In genomic region chr16:19283637-19284036, GRCh38 we compare ENCODE assay signal across 27 cellular contexts. TPM values are rescaled to one million over a fixed set of nuclear protein-coding genes. Genes with fewer than 3 reads are reported as not detected.
DNase-seq lines count a peak whose midpoint lies in the region; ATAC-seq, FAIRE-seq and TF ChIP-seq lines count a peak whose summit lies in the region.
"Had no signal": no experiment of that assay in that cellular context is flagged by ENCODE, and none has a peak within 500 bp of the region (broad histone marks: within the 10 kb centered on the region; RNA-seq: fewer than 3 reads in every experiment).

No MANE protein-coding gene starts in this region.

- TF ChIP-seq POLR2A in HepG2 (IDR thresholded peaks at IDR 0.05; ENCODE audit: insufficient read depth in 1 of 2, low read depth in 2 of 2, low read length in 2 of 2), result no peak
- TF ChIP-seq POLR2A in right lobe of liver (IDR thresholded peaks at IDR 0.05), result no peak

- no peak for FAIRE-seq in HepG2 (lab: Jason Lieb, UNC)
- FAIRE-seq: GM19239 had no signal

- H3K79me2 ChIP-seq in HepG2 (ENCODE audit: insufficient read depth, low read length), result no peaks in the 10 kb centered on the region

- POLR2A ChIA-PET in HepG2 (lab: Yijun Ruan, JAX), result no interaction called here

- H3K27me3 ChIP-seq in HepG2 (ENCODE audit: control insufficient read depth in 1 of 2, insufficient read depth in 2 of 2, low read length in 2 of 2), result 0 out of 5 replicates have a peak, but pooled peaks cover 0 to 3% of the 10 kb centered on the region in 2 experiments
- no peaks in the 10 kb centered on the region for H3K27me3 ChIP-seq in right lobe of liver
- H3K27me3 ChIP-seq in RWPE2 (ENCODE audit: insufficient read depth, poor library complexity, severe bottlenecking), result no peaks in the 10 kb centered on the region
- no peaks in the 10 kb centered on the region for H3K27me3 ChIP-seq in foreskin keratinocyte
- H3K27me3 ChIP-seq: BLaER1 treated with 17β-estradiol and CSF1 and Interleukin-3, amounts not matched to agents 10 nM and 100 nM; tibial artery had no signal

- H3K4me1 ChIP-seq in HepG2 (ENCODE audit: insufficient read depth, low read length), result peaks cover 7% of the 10 kb centered on the region; the same call in 1 of the 2 replicates
- no peaks in the 10 kb centered on the region for H3K4me1 ChIP-seq in right lobe of liver
- H3K4me1 ChIP-seq in RWPE2 (ENCODE audit: insufficient read depth, poor library complexity, severe bottlenecking), result peaks cover 5% of the 10 kb centered on the region
- H3K4me1 ChIP-seq in foreskin keratinocyte, result peaks cover 8% of the 10 kb centered on the region
- H3K4me1 ChIP-seq: left ventricle myocardium inferior, tibial artery had no signal

- no peak overlapping the region for H3K4me2 ChIP-seq in HepG2 (ENCODE audit: low read depth, low read length)
- H3K4me2 ChIP-seq: KMS-11 had no signal

- no peak for TF ChIP-seq RAD21 in HepG2 (CRISPR knock-in tag; IDR thresholded peaks at IDR 0.05)

- in situ Hi-C loops in HepG2 (cut with HindIII; ENCODE audit: extremely low pct_ligation_motif_present, low pct_unique_long_range_greater_than_20kb) (no loop called here), KBM-7 (cut with MboI; ENCODE audit: low pct_unique_long_range_greater_than_20kb, low sequenced_read_pairs) (no loop called here)

- H2AFZ ChIP-seq in HepG2 (ENCODE audit: low read length), result no peak overlapping the region

- TF ChIP-seq CTCF in HepG2 (CRISPR knock-in tag; IDR thresholded peaks at IDR 0.05) (no peak), right lobe of liver (IDR thresholded peaks at IDR 0.05) (no peak), RWPE2 (IDR thresholded peaks at IDR 0.05; ENCODE audit: poor library complexity, severe bottlenecking) (no peak), foreskin keratinocyte (conservative IDR thresholded peaks at IDR 0.05) (no peak)

- WGBS in HepG2 (ENCODE audit: low lambda C conversion rate), result 30% methylated on average over 2 of the region's 2 CpGs
- no CpG with 5 or more reads among the region's 2 CpGs for WGBS in right lobe of liver (ENCODE audit: insufficient coverage, low coverage, low lambda C conversion rate, missing lambda C conversion rate)

- no peaks in the 10 kb centered on the region for H3K9me3 ChIP-seq in HepG2 (ENCODE audit: low read length)
- no peaks in the 10 kb centered on the region for H3K9me3 ChIP-seq in right lobe of liver
- no peaks in the 10 kb centered on the region for H3K9me3 ChIP-seq in RWPE2 (ENCODE audit: severe bottlenecking)
- H3K9me3 ChIP-seq: left ventricle myocardium inferior, tibial artery had no signal

- no peak overlapping the region for H3K27ac ChIP-seq in HepG2 (ENCODE audit: extremely low read length, insufficient read depth, low read length)
- H3K27ac ChIP-seq in right lobe of liver, result no peak overlapping the region
- peak overlapping the region; percentile 30 for H3K27ac ChIP-seq in RWPE2 (ENCODE audit: poor library complexity, severe bottlenecking)
- no peak overlapping the region for H3K27ac ChIP-seq in foreskin keratinocyte
- H3K27ac ChIP-seq: BLaER1 treated with 17β-estradiol and CSF1 and Interleukin-3, amounts not matched to agents 10 nM and 100 nM; KMS-11; left ventricle myocardium inferior; skin epidermis; tibial artery had no signal

- ATAC-seq in HepG2 (no peak), right lobe of liver (no peak), RWPE2 (ENCODE audit: low read depth) (peak; percentile 60), foreskin keratinocyte (peak; percentile 76)
- ATAC-seq: activated CD8-positive, alpha-beta T cell treated with anti-CD3 and anti-CD28 coated beads, Interleukin-2, amount 10 ng/mL, durations not matched to agents 7 days and 5 days; naive thymus-derived CD4-positive, alpha-beta T cell had no signal

- intact Hi-C loops in HepG2 (cut with micrococcal nuclease; ENCODE audit: unreplicated experiment), result no loop called here
- intact Hi-C loops in right lobe of liver (cut with DNase I), result no loop called here

- H3K9ac ChIP-seq in HepG2 (ENCODE audit: insufficient read depth, low read depth, low read length), result no peak overlapping the region
- H3K9ac ChIP-seq: KMS-11 had no signal

- H3K4me3 ChIP-seq in HepG2 (replicated peaks in 1 of 3; ENCODE audit: insufficient read depth in 1 of 3, low read depth in 2 of 3, low read length in 3 of 3) (no peak overlapping the region), right lobe of liver (no peak overlapping the region), RWPE2 (ENCODE audit: severe bottlenecking) (no peak overlapping the region)
- H3K4me3 ChIP-seq: BLaER1 treated with 17β-estradiol and CSF1 and Interleukin-3, amounts not matched to agents 10 nM and 100 nM; left ventricle myocardium inferior; skin epidermis; tibial artery had no signal

- H4K20me1 ChIP-seq in HepG2 (ENCODE audit: insufficient read depth, low read length), result no peaks in the 10 kb centered on the region
- H4K20me1 ChIP-seq: BLaER1 treated with 17β-estradiol and CSF1 and Interleukin-3, amounts not matched to agents 10 nM and 100 nM had no signal

- TF ChIP-seq EP300 in HepG2 (IDR thresholded peaks at IDR 0.05; ENCODE audit: low read depth in 2 of 2, low read length in 2 of 2), result no peak
- TF ChIP-seq EP300 in HepG2 (CRISPR knock-in tag; IDR thresholded peaks at IDR 0.05; ENCODE audit: borderline replicate concordance), result no peak

- CTCF ChIA-PET in HepG2 (lab: Yijun Ruan, JAX; ENCODE audit: low intra/inter-chr PET ratio, low total read pairs), result no interaction called here

- BruUV-seq in HepG2 (replicated peaks; lab: Mats Ljungman, UMichigan), result no TSS peak

- DNase-seq in HepG2 (ENCODE audit: low spot score), result no peak
- DNase-seq in right lobe of liver, result no peak
- no peak for DNase-seq in RWPE2 (ENCODE audit: low spot score)
- DNase-seq in foreskin keratinocyte, result peak; percentile 18 to 56
- DNase-seq in AG08396 (ENCODE audit: low spot score), result no peak
- no peak for DNase-seq in KBM-7
- DNase-seq in GM19240 (ENCODE audit: insufficient read length, low spot score), result no peak
- DNase-seq: activated CD4-positive, alpha-beta T cell treated with anti-CD3 and anti-CD28 coated beads for 1 hour; activated CD8-positive, alpha-beta T cell treated with anti-CD3 and anti-CD28 coated beads, Interleukin-2, amount 10 ng/mL, durations not matched to agents 7 days and 5 days; activated gamma-delta T cell treated with Interleukin-2 at 50 U/mL for 16 hours; GF-D8; H9; left ventricle myocardium inferior; MV-4-11; naive thymus-derived CD4-positive, alpha-beta T cell; NCI-H1436 treated with DMSO at 0.1 percent for 48 hours; tibial artery had no signal

- H3K36me3 ChIP-seq in HepG2 (replicated peaks in 1 of 2; ENCODE audit: control insufficient read depth in 1 of 2, insufficient read depth in 2 of 2, low read length in 2 of 2) (no peaks in the 10 kb centered on the region), right lobe of liver (no peaks in the 10 kb centered on the region), RWPE2 (ENCODE audit: low read depth) (no peaks in the 10 kb centered on the region)
- H3K36me3 ChIP-seq: BLaER1 treated with 17β-estradiol and CSF1 and Interleukin-3, amounts not matched to agents 10 nM and 100 nM; left ventricle myocardium inferior; tibial artery had no signal

TF ChIP-seq in HepG2, 621 proteins besides CTCF, POLR2A, EP300 and RAD21:
- peak; percentile 99 for TF ChIP-seq MAFK (conservative IDR thresholded peaks at IDR 0.05 in 1 of 2, IDR thresholded peaks at IDR 0.05 in 1 of 2; ENCODE audit: low read length in 2 of 2)
- TF ChIP-seq MAFF (IDR thresholded peaks at IDR 0.05; ENCODE audit: low read depth, low read length), result peak; percentile 99
- TF ChIP-seq MAFG (CRISPR knock-in tag; IDR thresholded peaks at IDR 0.05), result peak; percentile 61
- peak; percentile 85 for TF ChIP-seq NFE2L2 (IDR thresholded peaks at IDR 0.05; ENCODE audit: low read length)
- no peak for TF ChIP-seq ZNF10 (CRISPR knock-in tag; IDR thresholded peaks at IDR 0.05; ENCODE audit: borderline replicate concordance, low read depth)
TF ChIP-seq in HepG2: peak in this region for 4.

RNA-seq across cellular contexts. Expression of gene CLEC19A, which starts 1.9 kb away (rescaled TPM):
- total RNA-seq in HepG2 (2016; rRNA removed; fragmentation: Illumina TruSeq; extraction: Trizol) (not detected in 2 replicates), right lobe of liver (under 1 TPM in 1 of 6 experiments, not detected in 5; 0.12 TPM), foreskin keratinocyte (not detected in 2 replicates)
- not detected in 2 replicates for total RNA-seq in HepG2 (2016; cell fraction: cytosol; rRNA removed; fragmentation: Illumina TruSeq; extraction: Trizol; ENCODE audit: low read depth)
- total RNA-seq in HepG2 (2016; cell fraction: insoluble cytoplasmic fraction; rRNA removed; fragmentation: Illumina TruSeq; extraction: Trizol), result not detected in 2 replicates
- not detected in 2 replicates for total RNA-seq in HepG2 (2016; cell fraction: membrane; rRNA removed; fragmentation: Illumina TruSeq; extraction: Trizol)
- total RNA-seq in HepG2 (2016; cell fraction: nucleus; rRNA removed; fragmentation: Illumina TruSeq; extraction: Trizol), result not detected in 2 replicates
- polyA plus RNA-seq in HepG2 (2011; rRNA removed) (not detected in 2 replicates), foreskin keratinocyte (not detected in 2 replicates)
- polyA plus RNA-seq in HepG2 (2011; cell fraction: cytosol; rRNA removed), result not detected in 2 replicates
- not detected in 2 replicates for polyA plus RNA-seq in HepG2 (2011; cell fraction: nucleus; rRNA removed)
- not detected in 2 replicates for polyA plus RNA-seq in HepG2 (2012)
- not detected in 2 replicates for polyA plus RNA-seq in HepG2 (2016; cell fraction: cytosol; fragmentation: Illumina TruSeq; extraction: Trizol; ENCODE audit: low read depth)
- polyA plus RNA-seq in HepG2 (2016; cell fraction: insoluble cytoplasmic fraction; fragmentation: Illumina TruSeq; extraction: Trizol; ENCODE audit: low read depth), result not detected in 2 replicates
- not detected in 2 replicates for polyA plus RNA-seq in HepG2 (2016; cell fraction: membrane; fragmentation: Illumina TruSeq; extraction: Trizol; ENCODE audit: low read depth)
- polyA plus RNA-seq in HepG2 (2016; cell fraction: nucleus; fragmentation: Illumina TruSeq; extraction: Trizol; ENCODE audit: insufficient read depth, low read depth), result not detected in 2 replicates
- 0.33 TPM in 1 of 2 replicates, not detected in the other for polyA minus RNA-seq in HepG2 (2011; rRNA and poly(A)+ RNA removed; ENCODE audit: low replicate concordance)
- polyA minus RNA-seq in HepG2 (2011; cell fraction: cytosol; rRNA and poly(A)+ RNA removed), result not detected in 2 replicates
- polyA minus RNA-seq in HepG2 (2011; cell fraction: nucleus; rRNA and poly(A)+ RNA removed), result not detected in 2 replicates
- total RNA-seq: activated CD8-positive, alpha-beta T cell treated with anti-CD3 and anti-CD28 coated beads, Interleukin-2, amount 10 ng/mL, durations not matched to agents 7 days and 5 days; dermis microvascular lymphatic vessel endothelial cell; glomerular endothelial cell; H9; HT1080; left ventricle myocardium inferior; naive thymus-derived CD4-positive, alpha-beta T cell; pulmonary artery endothelial cell; T-helper 1 cell treated with Interleukin-12 subunit alpha and Interleukin-12 subunit beta and Interleukin-4 antibody, amounts not matched to agents 30 ng/mL and 1 ng/mL, for 36 hours had no signal
- polyA plus RNA-seq: AG04450; naive thymus-derived CD4-positive, alpha-beta T cell had no signal

Comparison
In these comparisons a context has a peak if more than half of its experiments do, and no peak if none do; other contexts are left out.
1. ATAC-seq: peak in RWPE2 (single experiment) and foreskin keratinocyte (single experiment); none in HepG2 (single experiment) and right lobe of liver (0 of 4).
2. DNase-seq: peak in foreskin keratinocyte (2 of 2); none in HepG2 (single experiment), right lobe of liver (0 of 3), RWPE2 (single experiment), AG08396 (single experiment), KBM-7 (single experiment) and GM19240 (single experiment).